In genomic region chr6:46254946-46255345, GRCh38 we compare ENCODE assay signal across 18 cellular contexts.
"Had no signal": no experiment of that assay in that cellular context is flagged by ENCODE, and none has a peak within 500 bp of the region (broad histone marks: within the 10 kb centered on the region; RNA-seq: fewer than 3 reads in every experiment).

No MANE protein-coding gene starts in this region.

- H3K9me3 ChIP-seq: left ventricle myocardium inferior, ovary, right atrium auricular region, right lobe of liver, tibial nerve, upper lobe of left lung, vagina had no signal

- H3K4me1 ChIP-seq: right lobe of liver, upper lobe of left lung, vagina had no signal

- ATAC-seq: naive thymus-derived CD4-positive, alpha-beta T cell; natural killer cell treated with Interleukin-12 subunit alpha and Interleukin-12 subunit beta and Interleukin-15 and Interleukin-18, amount 100 ng/mL, for 72 hours had no signal

- H3K4me3 ChIP-seq: left ventricle myocardium inferior, lung, ovary, right atrium auricular region, right lobe of liver, tibial nerve, upper lobe of left lung, vagina had no signal

- DNase-seq: hippocampal formation; kidney glomerular epithelial cell; left ventricle myocardium inferior; mesendoderm; naive thymus-derived CD4-positive, alpha-beta T cell; ovary; right lobe of liver; stimulated activated CD4-positive, alpha-beta T cell treated with anti-CD3 and anti-CD28 coated beads, Interleukin-12 subunit alpha, Interleukin-12 subunit beta, amount 100 ng/mL, for 4 hours; stimulated activated CD4-positive, alpha-beta T cell treated with anti-CD3 and anti-CD28 coated beads, Interleukin-15, amount 100 ng/mL, for 24 hours; stimulated activated CD4-positive, alpha-beta T cell treated with anti-CD3 and anti-CD28 coated beads, Interleukin-2, amount 100 ng/mL, for 24 hours; stimulated activated CD4-positive, alpha-beta T cell treated with anti-CD3 and anti-CD28 coated beads, Interleukin-4, amount 100 ng/mL, for 1 hour; stimulated activated naive CD4-positive, alpha-beta T cell; upper lobe of left lung had no signal

- H3K27ac ChIP-seq: left ventricle myocardium inferior, ovary, right atrium auricular region, right lobe of liver, tibial nerve, upper lobe of left lung, vagina had no signal

- H3K27me3 ChIP-seq: ovary, right atrium auricular region, right lobe of liver, tibial nerve, upper lobe of left lung, vagina had no signal

- H3K36me3 ChIP-seq: left ventricle myocardium inferior, ovary, right atrium auricular region, right lobe of liver, tibial nerve, upper lobe of left lung, vagina had no signal
